Comparison of ENCODE assay signal across 8 cellular contexts in genomic region chr11:16739326-16739875, GRCh38. TPM values are rescaled to one million over a fixed set of nuclear protein-coding genes. Genes with fewer than 3 reads are reported as not detected.
DNase-seq lines count a peak whose midpoint lies in the region; ATAC-seq and TF ChIP-seq lines count a peak whose summit lies in the region.

No MANE protein-coding gene starts in this region.

- no peak for ATAC-seq in HG02798 (IDR thresholded peaks at IDR 0.05; ENCODE audit: poor library complexity, unreplicated experiment)
- no peak for ATAC-seq in activated T-cell treated with anti-CD3 and anti-CD28 coated beads, Interleukin-2, amount 50 U/mL, for 4 hours

- H3K36me3 Mint-ChIP-seq in activated T-cell treated with anti-CD3 and anti-CD28 coated beads, Interleukin-2, amount 50 U/mL, for 4 hours (ENCODE audit: insufficient read depth), result peaks cover 16% of the 10 kb centered on the region

- H3K4me1 ChIP-seq in SJCRH30, result peaks cover 9% of the 10 kb centered on the region
- peaks cover 12% of the 10 kb centered on the region for H3K4me1 ChIP-seq in hepatocyte (ENCODE audit: insufficient read depth)
- peaks cover 51% of the 10 kb centered on the region for H3K4me1 ChIP-seq in suprapubic skin

- H3K4me3 Mint-ChIP-seq in activated T-cell treated with anti-CD3 and anti-CD28 coated beads, Interleukin-2, amount 50 U/mL, for 4 hours, result no peak overlapping the region

- 3% methylated on average over 20 of the region's 20 CpGs for WGBS in hepatocyte (ENCODE audit: low lambda C conversion rate, missing lambda C conversion rate)
- WGBS in suprapubic skin, result 9% methylated on average over 20 of the region's 20 CpGs

- no peaks in the 10 kb centered on the region for H3K9me3 Mint-ChIP-seq in activated T-cell treated with anti-CD3 and anti-CD28 coated beads, Interleukin-2, amount 50 U/mL, for 4 hours

- no peaks in the 10 kb centered on the region for H3K9me3 ChIP-seq in SJCRH30 (replicated peaks)
- no peaks in the 10 kb centered on the region for H3K9me3 ChIP-seq in hepatocyte (ENCODE audit: low read depth)
- H3K9me3 ChIP-seq in suprapubic skin, result no peaks in the 10 kb centered on the region

- TF ChIP-seq CTCF in hepatocyte (IDR thresholded peaks at IDR 0.05; ENCODE audit: poor library complexity), result no peak
- TF ChIP-seq CTCF in suprapubic skin (IDR thresholded peaks at IDR 0.05), result no peak

- no peak for TF ChIP-seq POLR2A in suprapubic skin (IDR thresholded peaks at IDR 0.05)

- no peaks in the 10 kb centered on the region for H3K27me3 ChIP-seq in SJCRH30
- H3K27me3 ChIP-seq in hepatocyte, result no peaks in the 10 kb centered on the region
- H3K27me3 ChIP-seq in suprapubic skin, result no peaks in the 10 kb centered on the region

- TF ChIP-seq EP300 in suprapubic skin (IDR thresholded peaks at IDR 0.05), result no peak

- H3K4me2 ChIP-seq in hepatocyte, result peak overlapping the region; percentile 77

- peak overlapping the region; percentile 30 for H2AFZ ChIP-seq in hepatocyte

- DNase-seq in HK-2 (ENCODE audit: unreplicated experiment), result peak; percentile 3
- peak in 1 of 2 experiments; percentile 22 for DNase-seq in SJCRH30
- DNase-seq in hepatocyte (ENCODE audit: low spot score), result peak; percentile 9
- DNase-seq in suprapubic skin (ENCODE audit: low spot score in 2 of 2), result no peak
- DNase-seq in T-helper 1 cell, result no peak
- no peak for DNase-seq in activated T-cell treated with anti-CD3 and anti-CD28 coated beads, Interleukin-2, amount 50 U/mL, for 4 hours
- DNase-seq in LoVo (ENCODE audit: low spot score), result no peak

- peaks cover 48% of the 10 kb centered on the region for H4K20me1 ChIP-seq in hepatocyte (ENCODE audit: insufficient read depth, poor library complexity, severe bottlenecking)

- H3K36me3 ChIP-seq in SJCRH30 (peaks cover 24% of the 10 kb centered on the region), hepatocyte (replicated peaks; ENCODE audit: insufficient read depth, low read depth) (no peaks in the 10 kb centered on the region), suprapubic skin (peaks cover 3% of the 10 kb centered on the region)

- H3K4me3 ChIP-seq in SJCRH30 (peak overlapping the region; percentile 80), hepatocyte (peak overlapping the region; percentile 84), suprapubic skin (peak overlapping the region; percentile 81)

- H3K4me1 Mint-ChIP-seq in activated T-cell treated with anti-CD3 and anti-CD28 coated beads, Interleukin-2, amount 50 U/mL, for 4 hours (ENCODE audit: low read depth), result peaks cover 33% of the 10 kb centered on the region

- H3K79me2 ChIP-seq in hepatocyte, result peaks cover 62% of the 10 kb centered on the region

- no peaks in the 10 kb centered on the region for H3K9me2 ChIP-seq in hepatocyte (replicated peaks; ENCODE audit: insufficient read depth)

- H3K27me3 Mint-ChIP-seq in activated T-cell treated with anti-CD3 and anti-CD28 coated beads, Interleukin-2, amount 50 U/mL, for 4 hours (ENCODE audit: low read depth), result no peaks in the 10 kb centered on the region

- H3K27ac ChIP-seq in SJCRH30 (peak overlapping the region; percentile 92), hepatocyte (peak overlapping the region; percentile 99), suprapubic skin (peak overlapping the region; percentile 94)

RNA-seq across cellular contexts. Expression of gene C11orf58, which starts 1.0 kb away (rescaled TPM):
- 201 and 237 TPM in 2 replicates for total RNA-seq in SJCRH30 (2014; rRNA removed; shearing (Covaris generic))
- total RNA-seq in hepatocyte (182 and 185 TPM in 2 replicates), suprapubic skin (100 to 1,000 TPM; 103 to 158 (median 133) TPM)
- polyA plus RNA-seq in hepatocyte, result 170 and 176 TPM in 2 replicates
- total RNA-seq in activated T-cell treated with anti-CD3 and anti-CD28 coated beads, Interleukin-2, amount 50 U/mL, for 4 hours, result 100 to 1,000 TPM; 166 to 178 (median 173) TPM

Comparison
In these comparisons a context has a peak if more than half of its experiments do, and no peak if none do; other contexts are left out.
1. DNase-seq: peak in HK-2 (single experiment) and hepatocyte (single experiment); none in suprapubic skin (0 of 2), T-helper 1 cell (0 of 5), activated T-cell treated with anti-CD3 and anti-CD28 coated beads, Interleukin-2, amount 50 U/mL, for 4 hours (single experiment) and LoVo (single experiment).
2. Peak in every context shown above with its lines, with median percentiles within 50 percentile points of each other: H3K27ac ChIP-seq and H3K4me3 ChIP-seq.